Comparison of ENCODE assay signal across 1 cellular context in the genomic region with DNA sequence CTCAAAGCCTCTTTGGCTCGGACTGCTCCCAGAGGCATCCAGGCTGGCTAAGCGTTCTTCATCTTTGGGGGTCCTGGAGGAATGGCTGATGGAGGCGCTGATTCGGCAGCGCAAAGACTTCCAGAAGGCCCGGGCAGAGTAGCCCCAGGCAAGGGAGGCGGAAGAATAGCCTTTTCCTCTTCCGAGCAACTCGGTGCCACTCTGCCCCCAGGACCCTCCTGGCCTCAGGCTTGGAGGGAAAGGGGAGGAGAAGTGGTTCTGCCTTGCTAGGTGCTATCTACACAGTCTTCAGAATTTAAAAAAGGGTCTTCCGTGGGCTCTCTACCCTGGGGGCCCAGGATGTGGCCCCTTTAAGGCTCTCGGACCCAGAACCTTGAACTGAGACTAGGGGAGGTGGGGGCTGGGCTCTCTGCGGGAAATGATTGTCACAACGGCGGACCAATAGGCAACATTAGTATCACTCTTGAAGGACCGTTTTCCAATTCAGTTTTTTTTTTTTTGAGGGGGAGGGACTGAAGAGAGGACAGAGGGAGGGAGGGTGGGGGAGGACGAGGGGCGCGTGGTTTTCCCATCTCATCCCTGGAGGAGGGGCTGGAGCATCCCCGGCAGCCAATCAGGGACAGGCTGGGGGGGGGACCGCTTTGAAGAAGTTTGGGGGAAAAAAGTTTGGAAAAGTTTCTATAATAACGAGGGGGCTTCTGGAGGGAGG.
TF ChIP-seq lines count a peak whose summit lies in the region.

A gene (plus strand): TSS at position 679 of the 709 bp plus-strand sequence. CDS start 157 bp downstream, outside the sequence.

TF ChIP-seq in HepG2, 621 proteins besides CTCF, POLR2A, EP300 and RAD21 (continued from another document and continues in another):
- TF ChIP-seq, protein P1, sequence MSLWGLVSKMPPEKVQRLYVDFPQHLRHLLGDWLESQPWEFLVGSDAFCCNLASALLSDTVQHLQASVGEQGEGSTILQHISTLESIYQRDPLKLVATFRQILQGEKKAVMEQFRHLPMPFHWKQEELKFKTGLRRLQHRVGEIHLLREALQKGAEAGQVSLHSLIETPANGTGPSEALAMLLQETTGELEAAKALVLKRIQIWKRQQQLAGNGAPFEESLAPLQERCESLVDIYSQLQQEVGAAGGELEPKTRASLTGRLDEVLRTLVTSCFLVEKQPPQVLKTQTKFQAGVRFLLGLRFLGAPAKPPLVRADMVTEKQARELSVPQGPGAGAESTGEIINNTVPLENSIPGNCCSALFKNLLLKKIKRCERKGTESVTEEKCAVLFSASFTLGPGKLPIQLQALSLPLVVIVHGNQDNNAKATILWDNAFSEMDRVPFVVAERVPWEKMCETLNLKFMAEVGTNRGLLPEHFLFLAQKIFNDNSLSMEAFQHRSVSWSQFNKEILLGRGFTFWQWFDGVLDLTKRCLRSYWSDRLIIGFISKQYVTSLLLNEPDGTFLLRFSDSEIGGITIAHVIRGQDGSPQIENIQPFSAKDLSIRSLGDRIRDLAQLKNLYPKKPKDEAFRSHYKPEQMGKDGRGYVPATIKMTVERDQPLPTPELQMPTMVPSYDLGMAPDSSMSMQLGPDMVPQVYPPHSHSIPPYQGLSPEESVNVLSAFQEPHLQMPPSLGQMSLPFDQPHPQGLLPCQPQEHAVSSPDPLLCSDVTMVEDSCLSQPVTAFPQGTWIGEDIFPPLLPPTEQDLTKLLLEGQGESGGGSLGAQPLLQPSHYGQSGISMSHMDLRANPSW (CRISPR knock-in tag; IDR thresholded peaks at IDR 0.05; ENCODE audit: borderline replicate concordance), result no peak
- TF ChIP-seq ZNF160 (CRISPR knock-in tag; IDR thresholded peaks at IDR 0.05), result peak; percentile 30; the same call in 1 of the 2 replicates
- TF ChIP-seq CBX5 (CRISPR knock-in tag; IDR thresholded peaks at IDR 0.05; ENCODE audit: borderline replicate concordance), result no peak
- no peak for TF ChIP-seq ZNF180 (CRISPR knock-in tag; IDR thresholded peaks at IDR 0.05; ENCODE audit: borderline replicate concordance, low read depth)
- TF ChIP-seq ZKSCAN1 (IDR thresholded peaks at IDR 0.05; ENCODE audit: low read length), result no peak
- 0 out of 2 replicates have a peak, but pooled peaks have one; percentile 14 for TF ChIP-seq RFXAP (CRISPR knock-in tag; IDR thresholded peaks at IDR 0.05; ENCODE audit: borderline replicate concordance)
- no peak for TF ChIP-seq ZNF143 (CRISPR knock-in tag; IDR thresholded peaks at IDR 0.05)
- no peak for TF ChIP-seq ZNF747 (CRISPR knock-in tag; IDR thresholded peaks at IDR 0.05; ENCODE audit: borderline replicate concordance)
- TF ChIP-seq, protein P2, sequence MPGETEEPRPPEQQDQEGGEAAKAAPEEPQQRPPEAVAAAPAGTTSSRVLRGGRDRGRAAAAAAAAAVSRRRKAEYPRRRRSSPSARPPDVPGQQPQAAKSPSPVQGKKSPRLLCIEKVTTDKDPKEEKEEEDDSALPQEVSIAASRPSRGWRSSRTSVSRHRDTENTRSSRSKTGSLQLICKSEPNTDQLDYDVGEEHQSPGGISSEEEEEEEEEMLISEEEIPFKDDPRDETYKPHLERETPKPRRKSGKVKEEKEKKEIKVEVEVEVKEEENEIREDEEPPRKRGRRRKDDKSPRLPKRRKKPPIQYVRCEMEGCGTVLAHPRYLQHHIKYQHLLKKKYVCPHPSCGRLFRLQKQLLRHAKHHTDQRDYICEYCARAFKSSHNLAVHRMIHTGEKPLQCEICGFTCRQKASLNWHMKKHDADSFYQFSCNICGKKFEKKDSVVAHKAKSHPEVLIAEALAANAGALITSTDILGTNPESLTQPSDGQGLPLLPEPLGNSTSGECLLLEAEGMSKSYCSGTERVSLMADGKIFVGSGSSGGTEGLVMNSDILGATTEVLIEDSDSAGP (CRISPR knock-in tag; IDR thresholded peaks at IDR 0.05; ENCODE audit: borderline replicate concordance), result peak; percentile 99
- TF ChIP-seq ZNF484 (CRISPR knock-in tag; IDR thresholded peaks at IDR 0.05; ENCODE audit: borderline replicate concordance, low read depth), result no peak
- peak; percentile 78; the same call in 1 of the 2 replicates for TF ChIP-seq ZNF83 (CRISPR knock-in tag; IDR thresholded peaks at IDR 0.05; ENCODE audit: borderline replicate concordance)
- TF ChIP-seq, protein P3, sequence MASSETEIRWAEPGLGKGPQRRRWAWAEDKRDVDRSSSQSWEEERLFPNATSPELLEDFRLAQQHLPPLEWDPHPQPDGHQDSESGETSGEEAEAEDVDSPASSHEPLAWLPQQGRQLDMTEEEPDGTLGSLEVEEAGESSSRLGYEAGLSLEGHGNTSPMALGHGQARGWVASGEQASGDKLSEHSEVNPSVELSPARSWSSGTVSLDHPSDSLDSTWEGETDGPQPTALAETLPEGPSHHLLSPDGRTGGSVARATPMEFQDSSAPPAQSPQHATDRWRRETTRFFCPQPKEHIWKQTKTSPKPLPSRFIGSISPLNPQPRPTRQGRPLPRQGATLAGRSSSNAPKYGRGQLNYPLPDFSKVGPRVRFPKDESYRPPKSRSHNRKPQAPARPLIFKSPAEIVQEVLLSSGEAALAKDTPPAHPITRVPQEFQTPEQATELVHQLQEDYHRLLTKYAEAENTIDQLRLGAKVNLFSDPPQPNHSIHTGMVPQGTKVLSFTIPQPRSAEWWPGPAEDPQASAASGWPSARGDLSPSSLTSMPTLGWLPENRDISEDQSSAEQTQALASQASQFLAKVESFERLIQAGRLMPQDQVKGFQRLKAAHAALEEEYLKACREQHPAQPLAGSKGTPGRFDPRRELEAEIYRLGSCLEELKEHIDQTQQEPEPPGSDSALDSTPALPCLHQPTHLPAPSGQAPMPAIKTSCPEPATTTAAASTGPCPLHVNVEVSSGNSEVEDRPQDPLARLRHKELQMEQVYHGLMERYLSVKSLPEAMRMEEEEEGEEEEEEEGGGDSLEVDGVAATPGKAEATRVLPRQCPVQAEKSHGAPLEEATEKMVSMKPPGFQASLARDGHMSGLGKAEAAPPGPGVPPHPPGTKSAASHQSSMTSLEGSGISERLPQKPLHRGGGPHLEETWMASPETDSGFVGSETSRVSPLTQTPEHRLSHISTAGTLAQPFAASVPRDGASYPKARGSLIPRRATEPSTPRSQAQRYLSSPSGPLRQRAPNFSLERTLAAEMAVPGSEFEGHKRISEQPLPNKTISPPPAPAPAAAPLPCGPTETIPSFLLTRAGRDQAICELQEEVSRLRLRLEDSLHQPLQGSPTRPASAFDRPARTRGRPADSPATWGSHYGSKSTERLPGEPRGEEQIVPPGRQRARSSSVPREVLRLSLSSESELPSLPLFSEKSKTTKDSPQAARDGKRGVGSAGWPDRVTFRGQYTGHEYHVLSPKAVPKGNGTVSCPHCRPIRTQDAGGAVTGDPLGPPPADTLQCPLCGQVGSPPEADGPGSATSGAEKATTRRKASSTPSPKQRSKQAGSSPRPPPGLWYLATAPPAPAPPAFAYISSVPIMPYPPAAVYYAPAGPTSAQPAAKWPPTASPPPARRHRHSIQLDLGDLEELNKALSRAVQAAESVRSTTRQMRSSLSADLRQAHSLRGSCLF (CRISPR knock-in tag; IDR thresholded peaks at IDR 0.05; ENCODE audit: borderline replicate concordance), result no peak
- no peak for TF ChIP-seq ZNF605 (CRISPR knock-in tag; IDR thresholded peaks at IDR 0.05)
- no peak for TF ChIP-seq ZEB1 (IDR thresholded peaks at IDR 0.05; ENCODE audit: insufficient replicate concordance, low read depth)
- no peak for TF ChIP-seq ZNF775 (CRISPR knock-in tag; IDR thresholded peaks at IDR 0.05; ENCODE audit: borderline replicate concordance)
- no peak for TF ChIP-seq EZH2 (conservative IDR thresholded peaks at IDR 0.05; ENCODE audit: low read depth, low read length)
- TF ChIP-seq ZNF225 (CRISPR knock-in tag; IDR thresholded peaks at IDR 0.05), result no peak
- no peak for TF ChIP-seq MAFG (CRISPR knock-in tag; IDR thresholded peaks at IDR 0.05)
- TF ChIP-seq, protein P4, sequence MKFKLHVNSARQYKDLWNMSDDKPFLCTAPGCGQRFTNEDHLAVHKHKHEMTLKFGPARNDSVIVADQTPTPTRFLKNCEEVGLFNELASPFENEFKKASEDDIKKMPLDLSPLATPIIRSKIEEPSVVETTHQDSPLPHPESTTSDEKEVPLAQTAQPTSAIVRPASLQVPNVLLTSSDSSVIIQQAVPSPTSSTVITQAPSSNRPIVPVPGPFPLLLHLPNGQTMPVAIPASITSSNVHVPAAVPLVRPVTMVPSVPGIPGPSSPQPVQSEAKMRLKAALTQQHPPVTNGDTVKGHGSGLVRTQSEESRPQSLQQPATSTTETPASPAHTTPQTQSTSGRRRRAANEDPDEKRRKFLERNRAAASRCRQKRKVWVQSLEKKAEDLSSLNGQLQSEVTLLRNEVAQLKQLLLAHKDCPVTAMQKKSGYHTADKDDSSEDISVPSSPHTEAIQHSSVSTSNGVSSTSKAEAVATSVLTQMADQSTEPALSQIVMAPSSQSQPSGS (CRISPR knock-in tag; IDR thresholded peaks at IDR 0.05), result no peak; the same call in 1 of the 2 replicates
- TF ChIP-seq RFX5 (IDR thresholded peaks at IDR 0.05; ENCODE audit: low read depth, low read length), result no peak
- TF ChIP-seq, protein P5, sequence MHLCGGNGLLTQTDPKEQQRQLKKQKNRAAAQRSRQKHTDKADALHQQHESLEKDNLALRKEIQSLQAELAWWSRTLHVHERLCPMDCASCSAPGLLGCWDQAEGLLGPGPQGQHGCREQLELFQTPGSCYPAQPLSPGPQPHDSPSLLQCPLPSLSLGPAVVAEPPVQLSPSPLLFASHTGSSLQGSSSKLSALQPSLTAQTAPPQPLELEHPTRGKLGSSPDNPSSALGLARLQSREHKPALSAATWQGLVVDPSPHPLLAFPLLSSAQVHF (CRISPR knock-in tag; IDR thresholded peaks at IDR 0.05), result no peak
- TF ChIP-seq ZNF558 (CRISPR knock-in tag; IDR thresholded peaks at IDR 0.05; ENCODE audit: borderline replicate concordance), result no peak
- 0 out of 2 replicates have a peak, but pooled peaks have one; percentile 11 for TF ChIP-seq ZNF230 (CRISPR knock-in tag; IDR thresholded peaks at IDR 0.05)
- TF ChIP-seq, protein P6, sequence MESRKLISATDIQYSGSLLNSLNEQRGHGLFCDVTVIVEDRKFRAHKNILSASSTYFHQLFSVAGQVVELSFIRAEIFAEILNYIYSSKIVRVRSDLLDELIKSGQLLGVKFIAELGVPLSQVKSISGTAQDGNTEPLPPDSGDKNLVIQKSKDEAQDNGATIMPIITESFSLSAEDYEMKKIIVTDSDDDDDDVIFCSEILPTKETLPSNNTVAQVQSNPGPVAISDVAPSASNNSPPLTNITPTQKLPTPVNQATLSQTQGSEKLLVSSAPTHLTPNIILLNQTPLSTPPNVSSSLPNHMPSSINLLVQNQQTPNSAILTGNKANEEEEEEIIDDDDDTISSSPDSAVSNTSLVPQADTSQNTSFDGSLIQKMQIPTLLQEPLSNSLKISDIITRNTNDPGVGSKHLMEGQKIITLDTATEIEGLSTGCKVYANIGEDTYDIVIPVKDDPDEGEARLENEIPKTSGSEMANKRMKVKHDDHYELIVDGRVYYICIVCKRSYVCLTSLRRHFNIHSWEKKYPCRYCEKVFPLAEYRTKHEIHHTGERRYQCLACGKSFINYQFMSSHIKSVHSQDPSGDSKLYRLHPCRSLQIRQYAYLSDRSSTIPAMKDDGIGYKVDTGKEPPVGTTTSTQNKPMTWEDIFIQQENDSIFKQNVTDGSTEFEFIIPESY (CRISPR knock-in tag; IDR thresholded peaks at IDR 0.05), result no peak
- TF ChIP-seq, protein P7, sequence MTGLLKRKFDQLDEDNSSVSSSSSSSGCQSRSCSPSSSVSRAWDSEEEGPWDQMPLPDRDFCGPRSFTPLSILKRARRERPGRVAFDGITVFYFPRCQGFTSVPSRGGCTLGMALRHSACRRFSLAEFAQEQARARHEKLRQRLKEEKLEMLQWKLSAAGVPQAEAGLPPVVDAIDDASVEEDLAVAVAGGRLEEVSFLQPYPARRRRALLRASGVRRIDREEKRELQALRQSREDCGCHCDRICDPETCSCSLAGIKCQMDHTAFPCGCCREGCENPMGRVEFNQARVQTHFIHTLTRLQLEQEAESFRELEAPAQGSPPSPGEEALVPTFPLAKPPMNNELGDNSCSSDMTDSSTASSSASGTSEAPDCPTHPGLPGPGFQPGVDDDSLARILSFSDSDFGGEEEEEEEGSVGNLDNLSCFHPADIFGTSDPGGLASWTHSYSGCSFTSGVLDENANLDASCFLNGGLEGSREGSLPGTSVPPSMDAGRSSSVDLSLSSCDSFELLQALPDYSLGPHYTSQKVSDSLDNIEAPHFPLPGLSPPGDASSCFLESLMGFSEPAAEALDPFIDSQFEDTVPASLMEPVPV (CRISPR knock-in tag; IDR thresholded peaks at IDR 0.05), result no peak
- no peak for TF ChIP-seq RBM39 (IDR thresholded peaks at IDR 0.05; ENCODE audit: low read depth, low read length, poor library complexity, severe bottlenecking)
- no peak for TF ChIP-seq ASH2L (IDR thresholded peaks at IDR 0.05; ENCODE audit: insufficient read length, low read depth, low read length)
- TF ChIP-seq, protein P8, sequence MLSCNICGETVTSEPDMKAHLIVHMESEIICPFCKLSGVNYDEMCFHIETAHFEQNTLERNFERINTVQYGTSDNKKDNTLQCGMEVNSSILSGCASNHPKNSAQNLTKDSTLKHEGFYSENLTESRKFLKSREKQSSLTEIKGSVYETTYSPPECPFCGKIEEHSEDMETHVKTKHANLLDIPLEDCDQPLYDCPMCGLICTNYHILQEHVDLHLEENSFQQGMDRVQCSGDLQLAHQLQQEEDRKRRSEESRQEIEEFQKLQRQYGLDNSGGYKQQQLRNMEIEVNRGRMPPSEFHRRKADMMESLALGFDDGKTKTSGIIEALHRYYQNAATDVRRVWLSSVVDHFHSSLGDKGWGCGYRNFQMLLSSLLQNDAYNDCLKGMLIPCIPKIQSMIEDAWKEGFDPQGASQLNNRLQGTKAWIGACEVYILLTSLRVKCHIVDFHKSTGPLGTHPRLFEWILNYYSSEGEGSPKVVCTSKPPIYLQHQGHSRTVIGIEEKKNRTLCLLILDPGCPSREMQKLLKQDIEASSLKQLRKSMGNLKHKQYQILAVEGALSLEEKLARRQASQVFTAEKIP (CRISPR knock-in tag; IDR thresholded peaks at IDR 0.05; ENCODE audit: borderline replicate concordance), result no peak
- 0 out of 2 replicates have a peak, but pooled peaks have one; percentile 0 for TF ChIP-seq GATAD2A (CRISPR knock-in tag; IDR thresholded peaks at IDR 0.05)
- no peak for TF ChIP-seq ZBTB3 (CRISPR knock-in tag; IDR thresholded peaks at IDR 0.05; ENCODE audit: borderline replicate concordance, low read depth)
- TF ChIP-seq, protein P9, sequence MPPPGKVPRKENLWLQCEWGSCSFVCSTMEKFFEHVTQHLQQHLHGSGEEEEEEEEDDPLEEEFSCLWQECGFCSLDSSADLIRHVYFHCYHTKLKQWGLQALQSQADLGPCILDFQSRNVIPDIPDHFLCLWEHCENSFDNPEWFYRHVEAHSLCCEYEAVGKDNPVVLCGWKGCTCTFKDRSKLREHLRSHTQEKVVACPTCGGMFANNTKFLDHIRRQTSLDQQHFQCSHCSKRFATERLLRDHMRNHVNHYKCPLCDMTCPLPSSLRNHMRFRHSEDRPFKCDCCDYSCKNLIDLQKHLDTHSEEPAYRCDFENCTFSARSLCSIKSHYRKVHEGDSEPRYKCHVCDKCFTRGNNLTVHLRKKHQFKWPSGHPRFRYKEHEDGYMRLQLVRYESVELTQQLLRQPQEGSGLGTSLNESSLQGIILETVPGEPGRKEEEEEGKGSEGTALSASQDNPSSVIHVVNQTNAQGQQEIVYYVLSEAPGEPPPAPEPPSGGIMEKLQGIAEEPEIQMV (CRISPR knock-in tag; IDR thresholded peaks at IDR 0.05; ENCODE audit: low read depth), result no peak
- TF ChIP-seq, protein P10, sequence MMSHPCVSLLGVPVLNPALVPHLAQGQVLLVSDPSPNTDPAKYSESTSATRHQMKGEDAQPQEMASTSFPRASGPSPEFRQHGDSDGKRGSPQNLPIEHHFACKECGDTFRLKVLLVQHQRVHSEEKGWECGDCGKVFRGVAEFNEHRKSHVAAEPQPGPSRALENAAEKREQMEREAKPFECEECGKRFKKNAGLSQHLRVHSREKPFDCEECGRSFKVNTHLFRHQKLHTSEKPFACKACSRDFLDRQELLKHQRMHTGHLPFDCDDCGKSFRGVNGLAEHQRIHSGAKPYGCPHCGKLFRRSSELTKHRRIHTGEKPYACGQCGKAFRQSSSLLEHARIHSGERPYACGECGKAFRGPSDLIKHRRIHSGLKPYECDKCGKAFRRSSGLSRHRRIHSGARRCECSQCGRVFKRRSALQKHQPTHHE (CRISPR knock-in tag; IDR thresholded peaks at IDR 0.05; ENCODE audit: borderline replicate concordance), result 0 out of 2 replicates have a peak, but pooled peaks have one; percentile 13
- TF ChIP-seq PAWR (CRISPR knock-in tag; IDR thresholded peaks at IDR 0.05; ENCODE audit: borderline replicate concordance), result no peak
- TF ChIP-seq ZNF44 (CRISPR knock-in tag; IDR thresholded peaks at IDR 0.05), result no peak
